Comparison of ENCODE assay signal across 8 cellular contexts in genomic region chr6:57089265-57089664, GRCh38. TPM values are rescaled to one million over a fixed set of nuclear protein-coding genes. Genes with fewer than 3 reads are reported as not detected.
A peak's percentile ranks its signal among the peaks of the same experiment; 100 is the strongest.
DNase-seq lines count a peak whose midpoint lies in the region; TF ChIP-seq lines count a peak whose summit lies in the region.

No MANE protein-coding gene starts in this region.

- H3K27me3 Mint-ChIP-seq in HFFc6 (ENCODE audit: insufficient read depth), result peaks cover 2% of the 10 kb centered on the region; the same call in 1 of the 2 replicates
- H3K27me3 Mint-ChIP-seq in MCF 10A (ENCODE audit: insufficient read depth, unreplicated experiment), result no peaks in the 10 kb centered on the region

- DNase-seq in AG04450 (ENCODE audit: low read depth, low spot score), result no peak
- DNase-seq in HFFc6, result no peak
- DNase-seq in MCF 10A (ENCODE audit: unreplicated experiment), result no peak
- no peak for DNase-seq in AG08395 (ENCODE audit: low spot score)
- no peak for DNase-seq in NCI-H2227 (lab: John Stamatoyannopoulos, UW; ENCODE audit: unreplicated experiment)
- no peak for DNase-seq in occipital lobe (lab: John Stamatoyannopoulos, UW)
- DNase-seq in activated CD4-positive, alpha-beta T cell treated with anti-CD3 and anti-CD28 coated beads for 48 hours, result no peak

- TF ChIP-seq CTCF in AG04450 (IDR thresholded peaks at IDR 0.05; ENCODE audit: low read depth, low read length), result no peak
- TF ChIP-seq CTCF in HFFc6 (IDR thresholded peaks at IDR 0.05), result no peak
- TF ChIP-seq CTCF in MCF 10A (IDR thresholded peaks at IDR 0.05; ENCODE audit: unreplicated experiment), result no peak

- H3K4me3 Mint-ChIP-seq in HFFc6 (peak overlapping the region; percentile 88), MCF 10A (ENCODE audit: unreplicated experiment) (peak overlapping the region; percentile 70)

- H3K4me1 Mint-ChIP-seq in HFFc6 (ENCODE audit: low read depth), result peaks cover 57% of the 10 kb centered on the region
- peaks cover 28% of the 10 kb centered on the region for H3K4me1 Mint-ChIP-seq in MCF 10A (ENCODE audit: insufficient read depth, unreplicated experiment)

- H3K27ac Mint-ChIP-seq in HFFc6, result peak overlapping the region; percentile 79
- H3K27ac Mint-ChIP-seq in MCF 10A (ENCODE audit: low read depth, unreplicated experiment), result peak overlapping the region; percentile 71

- H3K27me3 ChIP-seq in AG04450 (ENCODE audit: control insufficient read depth, insufficient read depth, low read length) (no peaks in the 10 kb centered on the region), mucosa of rectum (ENCODE audit: control insufficient read depth in 2 of 2, insufficient read depth in 2 of 2, low read length in 2 of 2) (no peaks in the 10 kb centered on the region)

- H3K4me3 ChIP-seq in AG04450 (ENCODE audit: low read depth, low read length) (peak overlapping the region; percentile 35), mucosa of rectum (ENCODE audit: low read length in 2 of 2) (peak overlapping the region; percentile 65 to 81)

- H3K36me3 Mint-ChIP-seq in HFFc6 (ENCODE audit: low read depth) (peaks cover 22% of the 10 kb centered on the region), MCF 10A (ENCODE audit: insufficient read depth, unreplicated experiment) (peaks cover 23% of the 10 kb centered on the region)

- BruUV-seq in MCF 10A (replicated peaks; lab: Mats Ljungman, UMichigan), result TSS peak; percentile 66

- H3K36me3 ChIP-seq in mucosa of rectum (ENCODE audit: control insufficient read depth in 2 of 2, insufficient read depth in 2 of 2, low read length in 2 of 2), result no peaks in the 10 kb centered on the region

- no peaks in the 10 kb centered on the region for H3K9me3 Mint-ChIP-seq in HFFc6
- no peaks in the 10 kb centered on the region for H3K9me3 Mint-ChIP-seq in MCF 10A (ENCODE audit: unreplicated experiment)

- CTCF ChIA-PET in AG04450 (lab: Charles Lee), result no interaction called here
- CTCF ChIA-PET in MCF 10A (lab: Yijun Ruan, JAX), result interaction anchor here (0.6 to 1.9 kb wide), 7 partner anchors 19 to 436 kb away, joined by 3 to 6 read pairs (median 3); partner anchors contain the start of gene PRIM2

- POLR2A ChIA-PET in AG04450 (lab: Yijun Ruan, JAX) (interaction anchor here (0.5 to 1.1 kb wide), 5 partner anchors 13 to 235 kb away, joined by 3 to 5 read pairs (median 3); partner anchors contain the start of gene BAG2), MCF 10A (lab: Yijun Ruan, JAX) (interaction anchor here (0.7 to 1.8 kb wide), 11 partner anchors 8 to 396 kb away, joined by 3 to 14 read pairs (median 4); partner anchors contain the start of genes BAG2, BEND6, KIAA1586 and PRIM2)

- H3K27ac ChIP-seq in AG04450 (ENCODE audit: low read depth, low read length) (no peak overlapping the region), mucosa of rectum (ENCODE audit: low read depth in 2 of 2, low read length in 2 of 2) (peak overlapping the region in 1 of 2 donors; percentile 32)

- intact Hi-C loops in MCF 10A (cut with micrococcal nuclease), result no loop called here

- peaks cover 9 to 11% of the 10 kb centered on the region in 2 donors for H3K4me1 ChIP-seq in mucosa of rectum (ENCODE audit: control insufficient read depth in 2 of 2, insufficient read depth in 2 of 2, low read length in 2 of 2)

- H3K9ac ChIP-seq in mucosa of rectum (ENCODE audit: low read depth in 1 of 2, low read length in 2 of 2), result peak overlapping the region in 1 of 2 donors; percentile 49

- no peaks in the 10 kb centered on the region for H3K9me3 ChIP-seq in AG04450 (ENCODE audit: control insufficient read depth, insufficient read depth, low read length)
- no peaks in the 10 kb centered on the region for H3K9me3 ChIP-seq in mucosa of rectum (ENCODE audit: control insufficient read depth in 2 of 2, low read length in 2 of 2)

RNA-seq across cellular contexts. Expression of gene ZNF451, which starts 0.7 kb away (rescaled TPM):
- polyA plus RNA-seq in AG04450 (2011; rRNA removed), result 24.3 and 31.6 TPM in 2 replicates
- polyA minus RNA-seq in AG04450 (2011; rRNA and poly(A)+ RNA removed), result 45.1 and 73.3 TPM in 2 replicates
- total RNA-seq in HFFc6 (2021; fragmentation: NEBNext Ultra II Directional; extraction: Animal tissue kit (Norgen Biotek cat#: 25700)), result 10 to 100 TPM; 47.0 to 54.2 (median 47.7) TPM
- total RNA-seq in MCF 10A (2022) (63.0 and 65.7 TPM in 2 replicates), occipital lobe (167 TPM)

RNA-seq across cellular contexts. Expression of gene KIAA1586, which starts 42.8 kb away (rescaled TPM):
- 7.4 and 10.8 TPM in 2 replicates for polyA plus RNA-seq in AG04450 (2011; rRNA removed)
- polyA minus RNA-seq in AG04450 (2011; rRNA and poly(A)+ RNA removed), result 4.1 and 10.4 TPM in 2 replicates
- 10 to 100 TPM; 14.1 to 18.6 (median 16.4) TPM for total RNA-seq in HFFc6 (2021; fragmentation: NEBNext Ultra II Directional; extraction: Animal tissue kit (Norgen Biotek cat#: 25700))
- total RNA-seq in MCF 10A (2022) (15.3 and 15.5 TPM in 2 replicates), occipital lobe (116 TPM)
